In the genomic region with DNA sequence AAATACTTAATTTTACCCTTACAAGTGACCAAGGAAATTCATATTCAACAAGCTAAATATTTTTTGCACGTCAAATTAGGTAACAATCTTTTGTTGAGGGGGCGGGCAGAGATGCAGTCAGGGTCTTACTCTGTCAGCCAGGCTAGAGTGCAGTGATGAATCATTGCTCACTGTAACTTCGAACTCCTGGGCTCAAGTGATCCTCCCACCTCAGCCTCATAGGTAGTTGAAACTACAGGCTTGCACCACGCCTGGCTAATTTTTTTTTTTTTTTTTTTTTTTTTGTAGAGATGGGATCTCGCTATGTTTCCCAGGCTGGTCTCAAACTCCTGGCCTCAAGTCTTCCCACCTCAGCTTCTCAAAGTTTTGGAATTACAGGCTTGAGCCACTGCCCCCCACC, we compare ENCODE assay signal across 23 cellular contexts.
"Had no signal": no experiment of that assay in that cellular context is flagged by ENCODE, and none has a peak within 500 bp of the region (broad histone marks: within the 10 kb centered on the region; RNA-seq: fewer than 3 reads in every experiment).

No MANE protein-coding gene starts in this region.

- H3K4me3 Mint-ChIP-seq: IgD-negative memory B cell had no signal

- FAIRE-seq: HTR-8/SVneo had no signal

- ATAC-seq: Right ventricle myocardium inferior, SK-N-SH treated with all-trans-retinoic acid at 6 μM for 48 hours had no signal

- H3K4me3 ChIP-seq: PC-9, Peyer's patch, SJCRH30 had no signal

- H3K27me3 ChIP-seq: Peyer's patch, SJCRH30 had no signal

- H3K27me3 Mint-ChIP-seq: IgD-negative memory B cell had no signal

- H3K4me1 Mint-ChIP-seq: IgD-negative memory B cell had no signal

- DNase-seq: KBM-7, MV-4-11, NCI-H1092 treated with DMSO at 0.1 percent for 48 hours, NCI-H1436, NCI-H187, NCI-H2029, NCI-H2081 treated with DMSO at 0.1 percent for 48 hours, NCI-H2171, NCI-H226, NCI-H446, NCI-H510A, NCI-H524 treated with DMSO at 0.1 percent for 48 hours, NCI-H69, NCI-H774, OCI-M1, PC-9, Peyer's patch, SHP77 treated with DMSO at 0.1 percent for 48 hours, SJCRH30 had no signal
